ENCODE assay signal across 13 cellular contexts in genomic region chr6:151948007-151948745, GRCh38.
DNase-seq lines count a peak whose midpoint lies in the region; ATAC-seq and TF ChIP-seq lines count a peak whose summit lies in the region.
"Had no signal": no experiment of that assay in that cellular context is flagged by ENCODE, and none has a peak within 500 bp of the region (broad histone marks: within the 10 kb centered on the region; RNA-seq: fewer than 3 reads in every experiment).

No MANE protein-coding gene starts in this region.

- H3K27ac ChIP-seq in CD8-positive, alpha-beta memory T cell (ENCODE audit: low read depth, low read length), result no peak overlapping the region
- no peak overlapping the region for H3K27ac ChIP-seq in lower lobe of right lung
- H3K27ac ChIP-seq: heart left ventricle had no signal

- peak; percentile 43 for ATAC-seq in HG02973 (IDR thresholded peaks at IDR 0.05; ENCODE audit: unreplicated experiment)
- ATAC-seq in lower lobe of right lung, result peak; percentile 63
- ATAC-seq in HG02870 (IDR thresholded peaks at IDR 0.05; ENCODE audit: unreplicated experiment), result no peak
- no peak for ATAC-seq in GM21737 (IDR thresholded peaks at IDR 0.05; ENCODE audit: unreplicated experiment)
- no peak for ATAC-seq in WTC11
- ATAC-seq: SK-N-SH treated with all-trans-retinoic acid at 6 μM for 48 hours had no signal

- intact Hi-C loops in lower lobe of right lung (cut with DNase I), result no loop called here

- POLR2A ChIA-PET in CD8-positive, alpha-beta memory T cell (lab: Charles Lee), result no interaction called here
- POLR2A ChIA-PET in WTC11 (lab: Charles Lee), result no interaction called here

- DNase-seq in CD8-positive, alpha-beta memory T cell, result no peak
- DNase-seq in SKM-1 (lab: John Stamatoyannopoulos, UW; ENCODE audit: unreplicated experiment), result peak; percentile 87
- no peak for DNase-seq in lower lobe of right lung
- DNase-seq in epidermal melanocyte (ENCODE audit: insufficient read length, low spot score), result no peak
- no peak for DNase-seq in WTC11 (ENCODE audit: low spot score)
- DNase-seq: NCI-H510A, trophoblast cell had no signal

- no peak for TF ChIP-seq CTCF in lower lobe of right lung (IDR thresholded peaks at IDR 0.05)
- no peak for TF ChIP-seq CTCF in WTC11 (IDR thresholded peaks at IDR 0.05)

- peak overlapping the region in 6 of 7 donors; percentile 14 to 74 (median 52) for H3K4me3 Mint-ChIP-seq in CD8-positive, alpha-beta memory T cell
- no peak overlapping the region for H3K4me3 Mint-ChIP-seq in WTC11
- H3K4me3 Mint-ChIP-seq: CD4-positive, CD25-positive, alpha-beta regulatory T cell had no signal

- H3K27ac Mint-ChIP-seq in CD8-positive, alpha-beta memory T cell, result peak overlapping the region in 5 of 8 donors; percentile 0 to 76 (median 61)
- no peak overlapping the region for H3K27ac Mint-ChIP-seq in WTC11
- H3K27ac Mint-ChIP-seq: CD4-positive, CD25-positive, alpha-beta regulatory T cell had no signal

- H3K36me3 ChIP-seq in CD8-positive, alpha-beta memory T cell (ENCODE audit: insufficient read depth, low read length), result no peaks in the 10 kb centered on the region
- H3K36me3 ChIP-seq in lower lobe of right lung, result no peaks in the 10 kb centered on the region
- H3K36me3 ChIP-seq: heart left ventricle had no signal

- H3K4me3 ChIP-seq in CD8-positive, alpha-beta memory T cell (ENCODE audit: low read length), result no peak overlapping the region
- no peak overlapping the region for H3K4me3 ChIP-seq in lower lobe of right lung
- H3K4me3 ChIP-seq: heart left ventricle had no signal

- H3K4me1 Mint-ChIP-seq in CD8-positive, alpha-beta memory T cell, result peaks cover 22 to 29% (median 26%) of the 10 kb centered on the region in 3 donors
- H3K4me1 Mint-ChIP-seq in WTC11, result no peaks in the 10 kb centered on the region

- H3K27me3 ChIP-seq in CD8-positive, alpha-beta memory T cell (ENCODE audit: insufficient read depth, low read length, poor library complexity, severe bottlenecking), result no peaks in the 10 kb centered on the region
- H3K27me3 ChIP-seq in lower lobe of right lung (ENCODE audit: low read depth), result no peaks in the 10 kb centered on the region
- H3K27me3 ChIP-seq: heart left ventricle had no signal

- peaks cover 9% of the 10 kb centered on the region for H3K4me1 ChIP-seq in CD8-positive, alpha-beta memory T cell (ENCODE audit: insufficient read depth, low read length)
- H3K4me1 ChIP-seq in lower lobe of right lung, result no peaks in the 10 kb centered on the region

- no peaks in the 10 kb centered on the region for H3K27me3 Mint-ChIP-seq in CD8-positive, alpha-beta memory T cell
- H3K27me3 Mint-ChIP-seq in WTC11 (ENCODE audit: low read depth), result no peaks in the 10 kb centered on the region
- H3K27me3 Mint-ChIP-seq: CD4-positive, CD25-positive, alpha-beta regulatory T cell had no signal

- no peaks in the 10 kb centered on the region for H3K9me3 ChIP-seq in CD8-positive, alpha-beta memory T cell (ENCODE audit: low read length)
- no peaks in the 10 kb centered on the region for H3K9me3 ChIP-seq in lower lobe of right lung
- H3K9me3 ChIP-seq: heart left ventricle had no signal

- peaks cover 0 to 5% (median 0%) of the 10 kb centered on the region in 5 donors for H3K9me3 Mint-ChIP-seq in CD8-positive, alpha-beta memory T cell
- peaks cover 8% of the 10 kb centered on the region for H3K9me3 Mint-ChIP-seq in WTC11

- CTCF ChIA-PET in CD8-positive, alpha-beta memory T cell (lab: Charles Lee), result no interaction called here
- CTCF ChIA-PET in WTC11 (lab: Charles Lee), result no interaction called here

- H3K36me3 Mint-ChIP-seq in CD8-positive, alpha-beta memory T cell, result peaks cover 0 to 10% (median 3%) of the 10 kb centered on the region in 3 donors
- H3K36me3 Mint-ChIP-seq in WTC11, result no peaks in the 10 kb centered on the region

TF ChIP-seq in WTC11, 78 proteins besides CTCF, POLR2A, EP300 and RAD21 (continues in another document):
- TF ChIP-seq, protein P1, sequence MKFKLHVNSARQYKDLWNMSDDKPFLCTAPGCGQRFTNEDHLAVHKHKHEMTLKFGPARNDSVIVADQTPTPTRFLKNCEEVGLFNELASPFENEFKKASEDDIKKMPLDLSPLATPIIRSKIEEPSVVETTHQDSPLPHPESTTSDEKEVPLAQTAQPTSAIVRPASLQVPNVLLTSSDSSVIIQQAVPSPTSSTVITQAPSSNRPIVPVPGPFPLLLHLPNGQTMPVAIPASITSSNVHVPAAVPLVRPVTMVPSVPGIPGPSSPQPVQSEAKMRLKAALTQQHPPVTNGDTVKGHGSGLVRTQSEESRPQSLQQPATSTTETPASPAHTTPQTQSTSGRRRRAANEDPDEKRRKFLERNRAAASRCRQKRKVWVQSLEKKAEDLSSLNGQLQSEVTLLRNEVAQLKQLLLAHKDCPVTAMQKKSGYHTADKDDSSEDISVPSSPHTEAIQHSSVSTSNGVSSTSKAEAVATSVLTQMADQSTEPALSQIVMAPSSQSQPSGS (CRISPR knock-in tag; IDR thresholded peaks at IDR 0.05; ENCODE audit: borderline replicate concordance, low read depth), result no peak
- TF ChIP-seq FOXK1 (CRISPR knock-in tag; IDR thresholded peaks at IDR 0.05) (no peak), GTF2I (CRISPR knock-in tag; conservative IDR thresholded peaks at IDR 0.05) (no peak), SMAD4 (CRISPR knock-in tag; IDR thresholded peaks at IDR 0.05) (no peak), JAZF1 (CRISPR knock-in tag; IDR thresholded peaks at IDR 0.05) (no peak), OVOL2 (CRISPR knock-in tag; IDR thresholded peaks at IDR 0.05; ENCODE audit: borderline replicate concordance) (no peak), ZNF416 (CRISPR knock-in tag; IDR thresholded peaks at IDR 0.05) (no peak), NR1H2 (CRISPR knock-in tag; IDR thresholded peaks at IDR 0.05) (no peak)
- TF ChIP-seq, protein P2, sequence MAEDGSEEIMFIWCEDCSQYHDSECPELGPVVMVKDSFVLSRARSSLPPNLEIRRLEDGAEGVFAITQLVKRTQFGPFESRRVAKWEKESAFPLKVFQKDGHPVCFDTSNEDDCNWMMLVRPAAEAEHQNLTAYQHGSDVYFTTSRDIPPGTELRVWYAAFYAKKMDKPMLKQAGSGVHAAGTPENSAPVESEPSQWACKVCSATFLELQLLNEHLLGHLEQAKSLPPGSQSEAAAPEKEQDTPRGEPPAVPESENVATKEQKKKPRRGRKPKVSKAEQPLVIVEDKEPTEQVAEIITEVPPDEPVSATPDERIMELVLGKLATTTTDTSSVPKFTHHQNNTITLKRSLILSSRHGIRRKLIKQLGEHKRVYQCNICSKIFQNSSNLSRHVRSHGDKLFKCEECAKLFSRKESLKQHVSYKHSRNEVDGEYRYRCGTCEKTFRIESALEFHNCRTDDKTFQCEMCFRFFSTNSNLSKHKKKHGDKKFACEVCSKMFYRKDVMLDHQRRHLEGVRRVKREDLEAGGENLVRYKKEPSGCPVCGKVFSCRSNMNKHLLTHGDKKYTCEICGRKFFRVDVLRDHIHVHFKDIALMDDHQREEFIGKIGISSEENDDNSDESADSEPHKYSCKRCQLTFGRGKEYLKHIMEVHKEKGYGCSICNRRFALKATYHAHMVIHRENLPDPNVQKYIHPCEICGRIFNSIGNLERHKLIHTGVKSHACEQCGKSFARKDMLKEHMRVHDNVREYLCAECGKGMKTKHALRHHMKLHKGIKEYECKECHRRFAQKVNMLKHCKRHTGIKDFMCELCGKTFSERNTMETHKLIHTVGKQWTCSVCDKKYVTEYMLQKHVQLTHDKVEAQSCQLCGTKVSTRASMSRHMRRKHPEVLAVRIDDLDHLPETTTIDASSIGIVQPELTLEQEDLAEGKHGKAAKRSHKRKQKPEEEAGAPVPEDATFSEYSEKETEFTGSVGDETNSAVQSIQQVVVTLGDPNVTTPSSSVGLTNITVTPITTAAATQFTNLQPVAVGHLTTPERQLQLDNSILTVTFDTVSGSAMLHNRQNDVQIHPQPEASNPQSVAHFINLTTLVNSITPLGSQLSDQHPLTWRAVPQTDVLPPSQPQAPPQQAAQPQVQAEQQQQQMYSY (CRISPR knock-in tag; IDR thresholded peaks at IDR 0.05), result no peak
- TF ChIP-seq, protein P3, sequence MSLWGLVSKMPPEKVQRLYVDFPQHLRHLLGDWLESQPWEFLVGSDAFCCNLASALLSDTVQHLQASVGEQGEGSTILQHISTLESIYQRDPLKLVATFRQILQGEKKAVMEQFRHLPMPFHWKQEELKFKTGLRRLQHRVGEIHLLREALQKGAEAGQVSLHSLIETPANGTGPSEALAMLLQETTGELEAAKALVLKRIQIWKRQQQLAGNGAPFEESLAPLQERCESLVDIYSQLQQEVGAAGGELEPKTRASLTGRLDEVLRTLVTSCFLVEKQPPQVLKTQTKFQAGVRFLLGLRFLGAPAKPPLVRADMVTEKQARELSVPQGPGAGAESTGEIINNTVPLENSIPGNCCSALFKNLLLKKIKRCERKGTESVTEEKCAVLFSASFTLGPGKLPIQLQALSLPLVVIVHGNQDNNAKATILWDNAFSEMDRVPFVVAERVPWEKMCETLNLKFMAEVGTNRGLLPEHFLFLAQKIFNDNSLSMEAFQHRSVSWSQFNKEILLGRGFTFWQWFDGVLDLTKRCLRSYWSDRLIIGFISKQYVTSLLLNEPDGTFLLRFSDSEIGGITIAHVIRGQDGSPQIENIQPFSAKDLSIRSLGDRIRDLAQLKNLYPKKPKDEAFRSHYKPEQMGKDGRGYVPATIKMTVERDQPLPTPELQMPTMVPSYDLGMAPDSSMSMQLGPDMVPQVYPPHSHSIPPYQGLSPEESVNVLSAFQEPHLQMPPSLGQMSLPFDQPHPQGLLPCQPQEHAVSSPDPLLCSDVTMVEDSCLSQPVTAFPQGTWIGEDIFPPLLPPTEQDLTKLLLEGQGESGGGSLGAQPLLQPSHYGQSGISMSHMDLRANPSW (CRISPR knock-in tag; conservative IDR thresholded peaks at IDR 0.05; ENCODE audit: low read depth), result no peak

Comparison
In these comparisons a context has a peak if more than half of its experiments do, and no peak if none do; other contexts are left out.
1. ATAC-seq: peak in HG02973 (single experiment) and lower lobe of right lung (2 of 2); none in HG02870 (single experiment), GM21737 (single experiment) and WTC11 (single experiment).